8 cellular contexts compared by ENCODE assay signal in genomic region chr12:101773560-101774206, GRCh38. TPM values are rescaled to one million over a fixed set of nuclear protein-coding genes. Genes with fewer than 3 reads are reported as not detected.
A peak's percentile ranks its signal among the peaks of the same experiment; 100 is the strongest.
DNase-seq lines count a peak whose midpoint lies in the region; ATAC-seq and TF ChIP-seq lines count a peak whose summit lies in the region.

No MANE protein-coding gene starts in this region.

- peaks cover 49% of the 10 kb centered on the region for H3K36me3 ChIP-seq in lower lobe of right lung

- peaks cover 28% of the 10 kb centered on the region for H3K36me3 Mint-ChIP-seq in activated CD4-positive, alpha-beta T cell treated with anti-CD3 and anti-CD28 coated beads, Interleukin-2, amount 10 ng/mL, durations not matched to agents 7 days and 5 days (ENCODE audit: low read depth)
- H3K36me3 Mint-ChIP-seq in dendritic cell treated with granulocyte-macrophage colony-stimulating factor and Interleukin-4, amounts not matched to agents 40 ng/mL and 50 ng/mL, for 4 days (ENCODE audit: low read depth), result peaks cover 70% of the 10 kb centered on the region

- no peak overlapping the region for H3K27ac ChIP-seq in lower lobe of right lung

- intact Hi-C loops in dendritic cell treated with granulocyte-macrophage colony-stimulating factor and Interleukin-4, amounts not matched to agents 40 ng/mL and 50 ng/mL, for 4 days (cut with micrococcal nuclease), result loop anchor here (2.0 to 10.0 kb wide), 4 partner anchors 57 to 361 kb away; partner anchors contain the start of gene GNPTAB
- intact Hi-C loops in lower lobe of right lung (cut with DNase I), result no loop called here

- DNase-seq in AG09309 (ENCODE audit: low read depth) (peak; percentile 27), NCI-H460 (ENCODE audit: extremely low read depth, low read depth) (peak; percentile 69), lower lobe of right lung (peak; percentile 51)
- peak; percentile 77 for DNase-seq in activated CD4-positive, alpha-beta T cell treated with anti-CD3 and anti-CD28 coated beads, Interleukin-2, amount 10 ng/mL, durations not matched to agents 7 days and 5 days
- peak; percentile 24 for DNase-seq in stimulated activated CD8-positive, alpha-beta memory T cell treated with anti-CD3 and anti-CD28 coated beads, Interleukin-12 subunit alpha, Interleukin-12 subunit beta, amount 100 ng/mL, for 4 hours (ENCODE audit: low read depth)

- H3K27ac Mint-ChIP-seq in activated CD4-positive, alpha-beta T cell treated with anti-CD3 and anti-CD28 coated beads, Interleukin-2, amount 10 ng/mL, durations not matched to agents 7 days and 5 days, result no peak overlapping the region
- peak overlapping the region; percentile 77 for H3K27ac Mint-ChIP-seq in dendritic cell treated with granulocyte-macrophage colony-stimulating factor and Interleukin-4, amounts not matched to agents 40 ng/mL and 50 ng/mL, for 4 days

- ATAC-seq in GM18867 (IDR thresholded peaks at IDR 0.05; ENCODE audit: unreplicated experiment) (peak; percentile 90), HG03280 (IDR thresholded peaks at IDR 0.05; ENCODE audit: unreplicated experiment) (peak; percentile 84), lower lobe of right lung (peak; percentile 88 to 90)

- H3K4me1 ChIP-seq in lower lobe of right lung, result no peaks in the 10 kb centered on the region

- H3K27me3 ChIP-seq in lower lobe of right lung (ENCODE audit: low read depth), result no peaks in the 10 kb centered on the region

- POLR2A ChIA-PET in activated CD4-positive, alpha-beta T cell treated with anti-CD3 and anti-CD28 coated beads, Interleukin-2, amount 10 ng/mL, durations not matched to agents 7 days and 5 days (lab: Charles Lee), result interaction anchor here (1.2 kb wide), 1 partner anchor 56 kb away, joined by 5 read pairs; the partner anchor contains the start of gene GNPTAB

- CTCF ChIA-PET in activated CD4-positive, alpha-beta T cell treated with anti-CD3 and anti-CD28 coated beads, Interleukin-2, amount 10 ng/mL, durations not matched to agents 7 days and 5 days (lab: Charles Lee), result interaction anchor here (0.6 to 2.9 kb wide), 18 partner anchors 8 to 163 kb away, joined by 3 to 43 read pairs (median 5); partner anchors contain the start of gene GNPTAB

- no peaks in the 10 kb centered on the region for H3K9me3 Mint-ChIP-seq in activated CD4-positive, alpha-beta T cell treated with anti-CD3 and anti-CD28 coated beads, Interleukin-2, amount 10 ng/mL, durations not matched to agents 7 days and 5 days
- no peaks in the 10 kb centered on the region for H3K9me3 Mint-ChIP-seq in dendritic cell treated with granulocyte-macrophage colony-stimulating factor and Interleukin-4, amounts not matched to agents 40 ng/mL and 50 ng/mL, for 4 days

- peak; percentile 84 for TF ChIP-seq CTCF in AG09309 (IDR thresholded peaks at IDR 0.05; ENCODE audit: control insufficient read depth, insufficient read depth, low read depth, low read length, missing control alignments)
- peak; percentile 97 for TF ChIP-seq CTCF in lower lobe of right lung (IDR thresholded peaks at IDR 0.05)

- H3K4me1 Mint-ChIP-seq in activated CD4-positive, alpha-beta T cell treated with anti-CD3 and anti-CD28 coated beads, Interleukin-2, amount 10 ng/mL, durations not matched to agents 7 days and 5 days, result peaks cover 27% of the 10 kb centered on the region
- peaks cover 56% of the 10 kb centered on the region for H3K4me1 Mint-ChIP-seq in dendritic cell treated with granulocyte-macrophage colony-stimulating factor and Interleukin-4, amounts not matched to agents 40 ng/mL and 50 ng/mL, for 4 days (ENCODE audit: low read depth)

- H3K4me3 ChIP-seq in AG09309 (ENCODE audit: control insufficient read depth, low read depth, low read length), result no peak overlapping the region
- no peak overlapping the region for H3K4me3 ChIP-seq in lower lobe of right lung

- no peaks in the 10 kb centered on the region for H3K9me3 ChIP-seq in lower lobe of right lung

- H3K27me3 Mint-ChIP-seq in activated CD4-positive, alpha-beta T cell treated with anti-CD3 and anti-CD28 coated beads, Interleukin-2, amount 10 ng/mL, durations not matched to agents 7 days and 5 days, result no peaks in the 10 kb centered on the region
- H3K27me3 Mint-ChIP-seq in dendritic cell treated with granulocyte-macrophage colony-stimulating factor and Interleukin-4, amounts not matched to agents 40 ng/mL and 50 ng/mL, for 4 days, result no peaks in the 10 kb centered on the region

- H3K4me3 Mint-ChIP-seq in activated CD4-positive, alpha-beta T cell treated with anti-CD3 and anti-CD28 coated beads, Interleukin-2, amount 10 ng/mL, durations not matched to agents 7 days and 5 days, result no peak overlapping the region
- no peak overlapping the region for H3K4me3 Mint-ChIP-seq in dendritic cell treated with granulocyte-macrophage colony-stimulating factor and Interleukin-4, amounts not matched to agents 40 ng/mL and 50 ng/mL, for 4 days

RNA-seq across cellular contexts. Expression of gene SYCP3, which starts 34.4 kb away (rescaled TPM):
- 0.14 TPM in 1 of 2 replicates, not detected in the other for total RNA-seq in NCI-H460 (2014; rRNA removed; shearing (Covaris generic))
- not detected in 2 replicates for polyA plus RNA-seq in NCI-H460 (2014; cell fraction: nucleus; rRNA removed)
- total RNA-seq in activated CD4-positive, alpha-beta T cell treated with anti-CD3 and anti-CD28 coated beads, Interleukin-2, amount 10 ng/mL, durations not matched to agents 7 days and 5 days, result under 1 TPM; 0.35 to 0.75 TPM
- total RNA-seq in lower lobe of right lung, result 0.71 TPM

RNA-seq across cellular contexts. Expression of gene GNPTAB, which starts 57.1 kb away (rescaled TPM):
- 11.6 and 17.6 TPM in 2 replicates for total RNA-seq in NCI-H460 (2014; rRNA removed; shearing (Covaris generic))
- 9.9 and 11.6 TPM in 2 replicates for polyA plus RNA-seq in NCI-H460 (2014; cell fraction: nucleus; rRNA removed)
- 10 to 100 TPM; 57.4 to 68.7 TPM for total RNA-seq in activated CD4-positive, alpha-beta T cell treated with anti-CD3 and anti-CD28 coated beads, Interleukin-2, amount 10 ng/mL, durations not matched to agents 7 days and 5 days
- 59.2 TPM for total RNA-seq in lower lobe of right lung

Comparison
In these comparisons a context has a peak if more than half of its experiments do, and no peak if none do; other contexts are left out.
1. DNase-seq: peak in every context shown above with its lines; median percentile 77 in activated CD4-positive, alpha-beta T cell treated with anti-CD3 and anti-CD28 coated beads, Interleukin-2, amount 10 ng/mL, durations not matched to agents 7 days and 5 days; 69 in NCI-H460; 51 in lower lobe of right lung; 27 in AG09309; 24 in stimulated activated CD8-positive, alpha-beta memory T cell treated with anti-CD3 and anti-CD28 coated beads, Interleukin-12 subunit alpha, Interleukin-12 subunit beta, amount 100 ng/mL, for 4 hours.